Comparison of ENCODE assay signal across 15 cellular contexts in genomic region chr19:3454656-3455392, GRCh38. TPM values are rescaled to one million over a fixed set of nuclear protein-coding genes. Genes with fewer than 3 reads are reported as not detected.
DNase-seq lines count a peak whose midpoint lies in the region; ATAC-seq, FAIRE-seq and TF ChIP-seq lines count a peak whose summit lies in the region.
"Had no signal": no experiment of that assay in that cellular context is flagged by ENCODE, and none has a peak within 500 bp of the region (broad histone marks: within the 10 kb centered on the region; RNA-seq: fewer than 3 reads in every experiment).

No MANE protein-coding gene starts in this region.

- no peak overlapping the region for H3K4me2 ChIP-seq in SK-N-SH
- no peak overlapping the region for H3K4me2 ChIP-seq in H1 (ENCODE audit: insufficient read depth in 1 of 2, low read depth in 2 of 2, low read length in 2 of 2)

- H3F3A ChIP-seq in SK-N-SH (replicated peaks; ENCODE audit: insufficient read depth), result peaks cover 18% of the 10 kb centered on the region

- H3K4ac ChIP-seq in H1 (replicated peaks; ENCODE audit: insufficient read length, low read depth, low read length), result no peak overlapping the region

- peaks cover 4% of the 10 kb centered on the region; the same call in 1 of the 2 replicates for H3K23me2 ChIP-seq in H1 (ENCODE audit: low read depth, low read length)

- ATAC-seq in SK-N-SH treated with all-trans-retinoic acid at 6 μM for 48 hours, result no peak
- no peak for ATAC-seq in sciatic nerve

- no peak overlapping the region for H3K23ac ChIP-seq in H1 (ENCODE audit: insufficient read length)

- H4K91ac ChIP-seq in H1 (replicated peaks; ENCODE audit: insufficient read length, low read length), result no peak overlapping the region

- H3K79me2 ChIP-seq in SK-N-SH (ENCODE audit: insufficient read depth), result peaks cover 32% of the 10 kb centered on the region; the same call in 1 of the 2 replicates
- no peaks in the 10 kb centered on the region for H3K79me2 ChIP-seq in H1 (ENCODE audit: control insufficient read depth in 1 of 2, insufficient read depth in 2 of 2, low read length in 2 of 2)

- H3K27me3 ChIP-seq in SK-N-SH (ENCODE audit: insufficient read depth) (no peaks in the 10 kb centered on the region), H1 (replicated peaks in 1 of 4; ENCODE audit: control insufficient read depth in 3 of 4, extremely low read depth in 1 of 4, insufficient read depth in 3 of 4, low read length in 3 of 4) (peaks cover 2 to 26% (median 20%) of the 10 kb centered on the region in 4 experiments), stomach smooth muscle (ENCODE audit: control insufficient read depth in 1 of 2, insufficient read depth in 2 of 2, low read length in 2 of 2) (no peaks in the 10 kb centered on the region)
- H3K27me3 ChIP-seq: Peyer's patch had no signal

- intact Hi-C loops in sciatic nerve (cut with DNase I), result no loop called here

- H2BK5ac ChIP-seq in H1 (ENCODE audit: low read depth, low read length), result no peak overlapping the region

- no peak overlapping the region for H3K56ac ChIP-seq in H1 (replicated peaks; ENCODE audit: insufficient read length, low read depth, low read length)

- CTCF ChIA-PET in SK-N-SH (lab: Yijun Ruan, JAX), result interaction anchor here (2.5 kb wide), 1 partner anchor 18 kb away, joined by 7 read pairs; no protein-coding TSS in a partner anchor
- CTCF ChIA-PET in H1 (lab: Charles Lee; ENCODE audit: partially characterized antibody), result interaction anchor here (1.0 to 4.8 kb wide), 3 partner anchors 17 to 30 kb away, joined by 3 to 22 read pairs (median 5); no protein-coding TSS in a partner anchor

- H3K79me1 ChIP-seq in H1 (ENCODE audit: low read depth, low read length), result no peaks in the 10 kb centered on the region

- peak overlapping the region; percentile 92; the same call in 1 of the 2 replicates for H4K8ac ChIP-seq in H1 (ENCODE audit: extremely low read depth, insufficient read depth, low read length)

- no peak for TF ChIP-seq POLR2A in H1 (IDR thresholded peaks at IDR 0.05; ENCODE audit: control extremely low read depth in 1 of 2, low read depth in 2 of 2, low read length in 2 of 2)

- no peak for TF ChIP-seq CTCF in SK-N-SH (IDR thresholded peaks at IDR 0.05)
- no peak for TF ChIP-seq CTCF in H1 (IDR thresholded peaks at IDR 0.05; ENCODE audit: control extremely low read depth in 1 of 3, insufficient read depth in 1 of 3, low read depth in 1 of 3, low read length in 3 of 3)

- DNase-seq in SK-N-SH (peak; percentile 20), H1 (ENCODE audit: low read depth in 1 of 2, low spot score in 2 of 2) (no peak), sciatic nerve (ENCODE audit: low spot score) (no peak), T-helper 2 cell (no peak)
- DNase-seq: C1 segment of cervical spinal cord, Karpas-422, NCI-H1105 treated with DMSO at 0.1 percent for 48 hours, NCI-H187 treated with DMSO at 0.1 percent for 48 hours, Peyer's patch, SHP77 had no signal

- peaks cover 5 to 27% of the 10 kb centered on the region in 2 experiments; a peak in 2 of 4 replicates for H3K4me1 ChIP-seq in SK-N-SH (ENCODE audit: control insufficient read depth in 1 of 2, insufficient read depth in 2 of 2, low read depth in 1 of 2, low read length in 1 of 2)
- peaks cover 0 to 22% (median 9%) of the 10 kb centered on the region in 4 experiments; a peak in 6 of 7 replicates for H3K4me1 ChIP-seq in H1 (replicated peaks in 1 of 4; ENCODE audit: control insufficient read depth in 3 of 4, insufficient read depth in 4 of 4, low read length in 3 of 4)
- H3K4me1 ChIP-seq in stomach smooth muscle (ENCODE audit: control insufficient read depth, insufficient read depth, low read length), result peaks cover 35% of the 10 kb centered on the region

- H3K36me3 ChIP-seq in SK-N-SH (replicated peaks in 1 of 2; ENCODE audit: control insufficient read depth in 1 of 2, insufficient read depth in 2 of 2, low read length in 1 of 2), result peaks cover 23 to 37% of the 10 kb centered on the region in 2 experiments
- H3K36me3 ChIP-seq in H1 (ENCODE audit: control insufficient read depth in 2 of 4, insufficient read depth in 4 of 4, low read length in 3 of 4), result no peaks in the 10 kb centered on the region
- H3K36me3 ChIP-seq in stomach smooth muscle (ENCODE audit: control insufficient read depth in 2 of 2, insufficient read depth in 2 of 2, low read length in 2 of 2), result peaks cover 33 to 36% of the 10 kb centered on the region in 2 donors

- no peaks in the 10 kb centered on the region for H3K9me2 ChIP-seq in SK-N-SH

- WGBS in SK-N-SH (ENCODE audit: low lambda C conversion rate), result 96% methylated on average over 9 of the region's 15 CpGs
- 88% methylated on average over 14 of the region's 15 CpGs; no CpG with 5 or more reads in 1 of the 2 experiments for WGBS in H1 (ENCODE audit: extremely low coverage in 1 of 2, insufficient coverage in 1 of 2, insufficient read length in 1 of 2, insufficient replicate concordance in 2 of 2, low coverage in 1 of 2, low lambda C conversion rate in 2 of 2, missing lambda C conversion rate in 1 of 2), 2 experiments

- no peak overlapping the region for H2BK120ac ChIP-seq in H1 (replicated peaks; ENCODE audit: low read depth, low read length)

- no peak overlapping the region for H3K18ac ChIP-seq in H1 (ENCODE audit: extremely low read depth, low read length)

- H4K5ac ChIP-seq in H1 (ENCODE audit: insufficient read length, low read depth, low read length), result no peak overlapping the region

- no peak overlapping the region for H3K4me3 ChIP-seq in SK-N-SH (ENCODE audit: low read depth in 2 of 2, low read length in 1 of 2)
- H3K4me3 ChIP-seq in H1 (ENCODE audit: extremely low read depth in 1 of 4, insufficient read depth in 2 of 4, low read depth in 3 of 4, low read length in 4 of 4), result no peak overlapping the region
- H3K4me3 ChIP-seq in stomach smooth muscle (ENCODE audit: low read length in 2 of 2), result no peak overlapping the region
- H3K4me3 ChIP-seq: Peyer's patch had no signal

- H3K9ac ChIP-seq in SK-N-SH (no peak overlapping the region), H1 (replicated peaks in 1 of 4; ENCODE audit: extremely low read depth in 1 of 4, low read depth in 3 of 4, low read length in 3 of 4) (no peak overlapping the region), stomach smooth muscle (ENCODE audit: low read length in 2 of 2) (no peak overlapping the region)

- no peak overlapping the region for H2AFZ ChIP-seq in SK-N-SH (ENCODE audit: low read depth)
- no peak overlapping the region for H2AFZ ChIP-seq in H1 (ENCODE audit: low read length)

- TF ChIP-seq RAD21 in SK-N-SH (IDR thresholded peaks at IDR 0.05; ENCODE audit: low read length) (no peak), H1 (IDR thresholded peaks at IDR 0.05 in 1 of 2, conservative IDR thresholded peaks at IDR 0.05 in 1 of 2; ENCODE audit: low read depth in 2 of 2, low read length in 2 of 2) (no peak)

- POLR2A ChIA-PET in SK-N-SH (lab: Yijun Ruan, JAX), result no interaction called here
- POLR2A ChIA-PET in H1 (lab: Charles Lee; ENCODE audit: partially characterized antibody), result no interaction called here

- TF ChIP-seq EP300 in SK-N-SH (IDR thresholded peaks at IDR 0.05; ENCODE audit: borderline replicate concordance in 1 of 2, low read depth in 1 of 2, low read length in 1 of 2) (no peak), H1 (IDR thresholded peaks at IDR 0.05; ENCODE audit: borderline replicate concordance in 1 of 2, low read depth in 2 of 2, low read length in 2 of 2) (no peak)

- no peak overlapping the region for H2AK5ac ChIP-seq in H1 (ENCODE audit: low read depth, low read length)

- no peak overlapping the region for H2BK12ac ChIP-seq in H1 (ENCODE audit: low read depth, low read length)

- no peak overlapping the region for H3K14ac ChIP-seq in H1 (ENCODE audit: insufficient read length)

- H3K27ac ChIP-seq in SK-N-SH (ENCODE audit: low read depth in 2 of 2, low read length in 1 of 2), result no peak overlapping the region
- no peak overlapping the region for H3K27ac ChIP-seq in H1 (ENCODE audit: low read depth, low read length)
- H3K27ac ChIP-seq in stomach smooth muscle (ENCODE audit: low read length), result peak overlapping the region; percentile 6
- H3K27ac ChIP-seq: 22Rv1 had no signal

- H2BK20ac ChIP-seq in H1 (ENCODE audit: low read length), result no peak overlapping the region

- peaks cover 34% of the 10 kb centered on the region for H4K20me1 ChIP-seq in SK-N-SH (ENCODE audit: insufficient read depth)
- H4K20me1 ChIP-seq in H1 (replicated peaks in 1 of 2; ENCODE audit: control insufficient read depth in 1 of 2, insufficient read depth in 2 of 2, low read length in 2 of 2), result peaks cover under 1 to 7% of the 10 kb centered on the region in 2 experiments

- H2BK15ac ChIP-seq in H1 (ENCODE audit: low read length), result no peak overlapping the region

- no peak for FAIRE-seq in H1 (lab: Jason Lieb, UNC)
- FAIRE-seq: H54 had no signal

- no peaks in the 10 kb centered on the region for H3K9me3 ChIP-seq in SK-N-SH
- no peaks in the 10 kb centered on the region for H3K9me3 ChIP-seq in H1 (ENCODE audit: insufficient read depth in 2 of 2, low read depth in 1 of 2, low read length in 1 of 2)
- no peaks in the 10 kb centered on the region for H3K9me3 ChIP-seq in stomach smooth muscle (ENCODE audit: control insufficient read depth in 2 of 2, low read length in 2 of 2)
- H3K9me3 ChIP-seq: Peyer's patch had no signal

RNA-seq across cellular contexts. Expression of gene SMIM24, which starts 25.5 kb away (rescaled TPM):
- polyA plus RNA-seq in SK-N-SH (2012; rRNA removed) (0.12 TPM in 1 of 2 replicates, not detected in the other), H1 (2011; rRNA removed) (4.5 and 7.4 TPM in 2 replicates)
- polyA plus RNA-seq in SK-N-SH (2012; cell fraction: cytosol; rRNA removed), result not detected in 2 replicates
- polyA plus RNA-seq in SK-N-SH (2012; cell fraction: nucleus; rRNA removed), result 0.18 TPM in 1 of 2 replicates, not detected in the other
- 3.3 and 3.8 TPM in 2 replicates for total RNA-seq in H1 (2021; fragmentation: NEBNext Ultra II Directional; extraction: Animal tissue kit (Norgen Biotek cat#: 25700))
- polyA plus RNA-seq in H1 (2011; cell fraction: cytosol; rRNA removed), result 8.6 TPM
- 5.1 TPM for polyA plus RNA-seq in H1 (2011; cell fraction: nucleus; rRNA removed)
- polyA plus RNA-seq in H1 (2012, experiment 1 of 2), result 5.1 to 7.6 TPM (median 7.3 TPM) in 4 replicates
- polyA plus RNA-seq in H1 (2012, experiment 2 of 2), result 9.2 TPM
- polyA plus RNA-seq in H1 (2013, experiment 1 of 2), result 9.3 TPM
- polyA plus RNA-seq in H1 (2013, experiment 2 of 2), result 8.5 TPM
- polyA minus RNA-seq in H1 (2011; rRNA and poly(A)+ RNA removed), result 1.1 and 3.4 TPM in 2 replicates
- not detected for polyA minus RNA-seq in H1 (2011; cell fraction: cytosol; rRNA and poly(A)+ RNA removed)
- polyA minus RNA-seq in H1 (2011; cell fraction: nucleus; rRNA and poly(A)+ RNA removed), result 2.8 TPM
- not detected for total RNA-seq in sciatic nerve
- total RNA-seq: NCI-H460 had no signal

RNA-seq across cellular contexts. Expression of gene SMIM44, which starts 28.4 kb away (rescaled TPM):
- polyA plus RNA-seq in SK-N-SH (2012; rRNA removed), result not detected in 2 replicates
- polyA plus RNA-seq in SK-N-SH (2012; cell fraction: cytosol; rRNA removed), result not detected in 2 replicates
- polyA plus RNA-seq in SK-N-SH (2012; cell fraction: nucleus; rRNA removed), result not detected in 2 replicates
- total RNA-seq in H1 (2021; fragmentation: NEBNext Ultra II Directional; extraction: Animal tissue kit (Norgen Biotek cat#: 25700)), result not detected in 2 replicates
- not detected in 2 replicates for polyA plus RNA-seq in H1 (2011; rRNA removed)
- polyA plus RNA-seq in H1 (2011; cell fraction: cytosol; rRNA removed), result not detected
- polyA plus RNA-seq in H1 (2011; cell fraction: nucleus; rRNA removed), result not detected
- polyA plus RNA-seq in H1 (2012, experiment 1 of 2), result not detected in 4 replicates
- not detected for polyA plus RNA-seq in H1 (2012, experiment 2 of 2)
- polyA plus RNA-seq in H1 (2013, experiment 1 of 2), result not detected
- not detected for polyA plus RNA-seq in H1 (2013, experiment 2 of 2)
- polyA minus RNA-seq in H1 (2011; rRNA and poly(A)+ RNA removed), result not detected in 2 replicates
- polyA minus RNA-seq in H1 (2011; cell fraction: cytosol; rRNA and poly(A)+ RNA removed), result not detected
- polyA minus RNA-seq in H1 (2011; cell fraction: nucleus; rRNA and poly(A)+ RNA removed), result not detected
- not detected for total RNA-seq in sciatic nerve
- total RNA-seq: NCI-H460 had no signal

RNA-seq across cellular contexts. Expression of gene DOHH, which starts 45.6 kb away (rescaled TPM):
- 14.3 and 14.5 TPM in 2 replicates for polyA plus RNA-seq in SK-N-SH (2012; rRNA removed)
- polyA plus RNA-seq in SK-N-SH (2012; cell fraction: cytosol; rRNA removed), result 10.3 and 13.3 TPM in 2 replicates
- polyA plus RNA-seq in SK-N-SH (2012; cell fraction: nucleus; rRNA removed), result 14.5 and 22.6 TPM in 2 replicates
- total RNA-seq in H1 (2021; fragmentation: NEBNext Ultra II Directional; extraction: Animal tissue kit (Norgen Biotek cat#: 25700)), result 17.7 and 19.1 TPM in 2 replicates
- 7.3 and 12.7 TPM in 2 replicates for polyA plus RNA-seq in H1 (2011; rRNA removed)
- 15.9 TPM for polyA plus RNA-seq in H1 (2011; cell fraction: cytosol; rRNA removed)
- 11.2 TPM for polyA plus RNA-seq in H1 (2011; cell fraction: nucleus; rRNA removed)
- 10.4 to 19.5 TPM (median 17.7 TPM) in 4 replicates for polyA plus RNA-seq in H1 (2012, experiment 1 of 2)
- 10.3 TPM for polyA plus RNA-seq in H1 (2012, experiment 2 of 2)
- 5.3 TPM for polyA plus RNA-seq in H1 (2013, experiment 1 of 2)
- polyA plus RNA-seq in H1 (2013, experiment 2 of 2), result 5.6 TPM
- 2.0 and 2.4 TPM in 2 replicates for polyA minus RNA-seq in H1 (2011; rRNA and poly(A)+ RNA removed)
- 8.9 TPM for polyA minus RNA-seq in H1 (2011; cell fraction: cytosol; rRNA and poly(A)+ RNA removed)
- polyA minus RNA-seq in H1 (2011; cell fraction: nucleus; rRNA and poly(A)+ RNA removed), result 8.9 TPM
- 8.4 TPM for total RNA-seq in sciatic nerve

RNA-seq across cellular contexts. Expression of gene FZR1, which starts 51.3 kb away (rescaled TPM):
- 27.1 and 36.3 TPM in 2 replicates for polyA plus RNA-seq in SK-N-SH (2012; rRNA removed)
- 10.7 and 16.5 TPM in 2 replicates for polyA plus RNA-seq in SK-N-SH (2012; cell fraction: cytosol; rRNA removed)
- polyA plus RNA-seq in SK-N-SH (2012; cell fraction: nucleus; rRNA removed), result 74.3 and 97.6 TPM in 2 replicates
- total RNA-seq in H1 (2021; fragmentation: NEBNext Ultra II Directional; extraction: Animal tissue kit (Norgen Biotek cat#: 25700)), result 35.5 and 36.9 TPM in 2 replicates
- polyA plus RNA-seq in H1 (2011; rRNA removed), result 21.6 and 35.0 TPM in 2 replicates
- polyA plus RNA-seq in H1 (2011; cell fraction: cytosol; rRNA removed), result 24.1 TPM
- polyA plus RNA-seq in H1 (2011; cell fraction: nucleus; rRNA removed), result 109 TPM
- polyA plus RNA-seq in H1 (2012, experiment 1 of 2), result 26.5 to 36.4 TPM (median 30.8 TPM) in 4 replicates
- polyA plus RNA-seq in H1 (2012, experiment 2 of 2), result 19.9 TPM
- polyA plus RNA-seq in H1 (2013, experiment 1 of 2), result 21.4 TPM
- 20.2 TPM for polyA plus RNA-seq in H1 (2013, experiment 2 of 2)
- 20.4 and 21.5 TPM in 2 replicates for polyA minus RNA-seq in H1 (2011; rRNA and poly(A)+ RNA removed)
- 32.5 TPM for polyA minus RNA-seq in H1 (2011; cell fraction: cytosol; rRNA and poly(A)+ RNA removed)
- polyA minus RNA-seq in H1 (2011; cell fraction: nucleus; rRNA and poly(A)+ RNA removed), result 35.9 TPM
- 46.1 TPM for total RNA-seq in sciatic nerve
